Comparison of ENCODE assay signal across 14 cellular contexts in genomic region chr6:73577605-73578160, GRCh38. TPM values are rescaled to one million over a fixed set of nuclear protein-coding genes. Genes with fewer than 3 reads are reported as not detected.
DNase-seq lines count a peak whose midpoint lies in the region; ATAC-seq and TF ChIP-seq lines count a peak whose summit lies in the region.
"Had no signal": no experiment of that assay in that cellular context is flagged by ENCODE, and none has a peak within 500 bp of the region (broad histone marks: within the 10 kb centered on the region; RNA-seq: fewer than 3 reads in every experiment).

No MANE protein-coding gene starts in this region.

- H3K27me3 ChIP-seq in left ventricle myocardium inferior (ENCODE audit: low read depth) (peaks cover 40% of the 10 kb centered on the region), tibial nerve (no peaks in the 10 kb centered on the region)
- H3K27me3 ChIP-seq: heart left ventricle had no signal

- ATAC-seq in Right ventricle myocardium superior (ENCODE audit: poor library complexity) (no peak), activated B cell treated with CpG ODN at 0.5 μM for 24 hours (ENCODE audit: low read depth) (no peak), memory B cell (ENCODE audit: low read depth) (no peak), HG03280 (IDR thresholded peaks at IDR 0.05; ENCODE audit: unreplicated experiment) (no peak), HG02973 (IDR thresholded peaks at IDR 0.05; ENCODE audit: unreplicated experiment) (no peak)
- ATAC-seq: heart left ventricle, sciatic nerve had no signal

- CTCF ChIA-PET in activated B cell treated with CpG ODN at 0.5 μM for 24 hours (lab: Charles Lee) = no interaction called here

- peak overlapping the region; percentile 24 for H3K27ac Mint-ChIP-seq in activated B cell treated with CpG ODN at 0.5 μM for 24 hours
- peak overlapping the region; percentile 2 for H3K27ac Mint-ChIP-seq in memory B cell
- H3K27ac Mint-ChIP-seq: activated naive CD8-positive, alpha-beta T cell treated with anti-CD3 and anti-CD28 coated beads, Interleukin-2, amount 10 ng/mL, durations not matched to agents 7 days and 5 days had no signal

- H3K36me3 Mint-ChIP-seq in activated B cell treated with CpG ODN at 0.5 μM for 24 hours (ENCODE audit: low read depth) = peaks cover 2% of the 10 kb centered on the region
- peaks cover 3% of the 10 kb centered on the region for H3K36me3 Mint-ChIP-seq in memory B cell

- H3K9me3 Mint-ChIP-seq in activated B cell treated with CpG ODN at 0.5 μM for 24 hours = peaks cover 3% of the 10 kb centered on the region
- peaks cover 2% of the 10 kb centered on the region for H3K9me3 Mint-ChIP-seq in memory B cell

- H3K4me1 Mint-ChIP-seq in activated B cell treated with CpG ODN at 0.5 μM for 24 hours (peaks cover 31% of the 10 kb centered on the region), memory B cell (peaks cover 14% of the 10 kb centered on the region)

- H3K4me3 ChIP-seq in left ventricle myocardium inferior (no peak overlapping the region), tibial nerve (no peak overlapping the region)
- H3K4me3 ChIP-seq: heart left ventricle had no signal

- no peak for DNase-seq in left ventricle myocardium inferior
- no peak for DNase-seq in Right ventricle myocardium superior
- DNase-seq in activated B cell treated with CpG ODN at 0.5 μM for 24 hours = no peak
- DNase-seq in memory B cell (ENCODE audit: low spot score in 2 of 2) = no peak
- no peak for DNase-seq in tibial nerve (ENCODE audit: low spot score in 2 of 2)
- no peak for DNase-seq in stimulated activated CD8-positive, alpha-beta memory T cell treated with anti-CD3 and anti-CD28 coated beads, Interleukin-4, amount 100 ng/mL, for 48 hours
- DNase-seq: activated CD4-positive, CD25-positive, alpha-beta regulatory T cell; activated naive CD8-positive, alpha-beta T cell treated with anti-CD3 and anti-CD28 coated beads, Interleukin-2, amount 10 ng/mL, durations not matched to agents 7 days and 5 days; heart left ventricle; stimulated activated naive CD4-positive, alpha-beta T cell had no signal

- 59 to 64% methylated on average over 3 of the region's 3 CpGs for WGBS in tibial nerve, 2 donors

- TF ChIP-seq EP300 in tibial nerve (IDR thresholded peaks at IDR 0.05) = no peak

- peak overlapping the region; percentile 87 for H3K27ac ChIP-seq in left ventricle myocardium inferior (replicated peaks)
- H3K27ac ChIP-seq in tibial nerve = peak overlapping the region in 3 of 4 donors; percentile 14 to 99 (median 97)
- H3K27ac ChIP-seq: epithelial cell of prostate, heart left ventricle had no signal

- no peaks in the 10 kb centered on the region for H3K36me3 ChIP-seq in left ventricle myocardium inferior
- H3K36me3 ChIP-seq in tibial nerve = no peaks in the 10 kb centered on the region
- H3K36me3 ChIP-seq: heart left ventricle had no signal

- H3K27me3 Mint-ChIP-seq in activated B cell treated with CpG ODN at 0.5 μM for 24 hours = no peaks in the 10 kb centered on the region
- H3K27me3 Mint-ChIP-seq in memory B cell = no peaks in the 10 kb centered on the region
- H3K27me3 Mint-ChIP-seq: activated naive CD8-positive, alpha-beta T cell treated with anti-CD3 and anti-CD28 coated beads, Interleukin-2, amount 10 ng/mL, durations not matched to agents 7 days and 5 days had no signal

- peaks cover 27% of the 10 kb centered on the region for H3K4me1 ChIP-seq in left ventricle myocardium inferior
- peaks cover 3 to 38% (median 16%) of the 10 kb centered on the region in 4 donors for H3K4me1 ChIP-seq in tibial nerve

- no peak for TF ChIP-seq POLR2A in tibial nerve (IDR thresholded peaks at IDR 0.05)

- POLR2A ChIA-PET in activated B cell treated with CpG ODN at 0.5 μM for 24 hours (lab: Charles Lee) = interaction anchor here (1.2 to 6.7 kb wide), 3 partner anchors 8 to 63 kb away, joined by 3 to 301 read pairs (median 63); partner anchors contain the start of gene EEF1A1

- no peak for TF ChIP-seq CTCF in left ventricle myocardium inferior (IDR thresholded peaks at IDR 0.05; ENCODE audit: borderline replicate concordance)
- no peak for TF ChIP-seq CTCF in activated B cell treated with CpG ODN at 0.5 μM for 24 hours (IDR thresholded peaks at IDR 0.05)
- no peak for TF ChIP-seq CTCF in tibial nerve (IDR thresholded peaks at IDR 0.05)

- no peaks in the 10 kb centered on the region for H3K9me3 ChIP-seq in left ventricle myocardium inferior (replicated peaks)
- H3K9me3 ChIP-seq in tibial nerve = no peaks in the 10 kb centered on the region

- H3K4me3 Mint-ChIP-seq in activated B cell treated with CpG ODN at 0.5 μM for 24 hours = no peak overlapping the region
- no peak overlapping the region for H3K4me3 Mint-ChIP-seq in memory B cell
- H3K4me3 Mint-ChIP-seq: activated naive CD8-positive, alpha-beta T cell treated with anti-CD3 and anti-CD28 coated beads, Interleukin-2, amount 10 ng/mL, durations not matched to agents 7 days and 5 days had no signal

- intact Hi-C loops in left ventricle myocardium inferior (cut with micrococcal nuclease) = no loop called here
- intact Hi-C loops in Right ventricle myocardium superior (cut with DNase I) = no loop called here
- intact Hi-C loops in activated B cell treated with CpG ODN at 0.5 μM for 24 hours (cut with micrococcal nuclease) = no loop called here

RNA-seq across cellular contexts. Expression of gene EEF1A1, which starts 56.9 kb away (rescaled TPM):
- total RNA-seq in left ventricle myocardium inferior = 1,882 TPM
- total RNA-seq in Right ventricle myocardium superior = 1,362 TPM
- 19,962 and 22,096 TPM in 2 replicates for total RNA-seq in activated B cell treated with CpG ODN at 0.5 μM for 24 hours
- 1,000 to 10,000 TPM; 7,087 to 8,344 (median 7,781) TPM for total RNA-seq in tibial nerve
